38 cellular contexts compared by ENCODE assay signal in the genomic region with DNA sequence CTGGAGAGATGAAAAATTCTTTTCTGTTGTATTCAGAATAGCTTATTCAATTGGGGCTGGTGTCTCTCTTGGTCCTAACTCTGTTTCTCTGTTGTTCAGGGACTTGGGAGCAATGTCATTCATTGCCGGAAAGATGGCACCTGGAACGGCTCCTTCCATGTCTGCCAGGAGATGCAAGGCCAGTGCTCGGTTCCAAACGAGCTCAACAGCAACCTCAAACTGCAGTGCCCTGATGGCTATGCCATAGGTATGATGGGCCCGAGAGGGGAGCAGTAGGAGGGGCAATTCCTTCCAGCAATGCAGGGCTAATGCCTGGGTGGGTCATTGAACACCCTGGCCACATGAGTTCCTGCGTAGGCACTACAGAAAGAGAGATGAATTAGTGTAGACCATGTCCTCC.
"Had no signal": no experiment of that assay in that cellular context is flagged by ENCODE, and none has a peak within 500 bp of the region (broad histone marks: within the 10 kb centered on the region; RNA-seq: fewer than 3 reads in every experiment).

No MANE protein-coding gene starts in this region.

- H3K4me3 Mint-ChIP-seq: activated naive CD4-positive, alpha-beta T cell treated with anti-CD3 and anti-CD28 coated beads for 36 hours; activated naive CD4-positive, alpha-beta T cell treated with anti-CD3 and anti-CD28 coated beads, Interleukin-2, amount 10 ng/mL, durations not matched to agents 7 days and 5 days; activated naive CD4-positive, alpha-beta T cell treated with anti-CD3 and anti-CD28 coated beads, Interleukin-2, amount 50 U/mL, for 24 hours; activated naive CD8-positive, alpha-beta T cell; activated naive CD8-positive, alpha-beta T cell treated with anti-CD3 and anti-CD28 coated beads for 36 hours; activated naive CD8-positive, alpha-beta T cell treated with anti-CD3 and anti-CD28 coated beads, Interleukin-2, amount 10 ng/mL, durations not matched to agents 7 days and 5 days; activated naive CD8-positive, alpha-beta T cell treated with anti-CD3 and anti-CD28 coated beads, Interleukin-2, amount 50 U/mL, for 24 hours; activated T-cell treated with anti-CD3 and anti-CD28 coated beads, Interleukin-2, amount 50 U/mL, for 24 hours; activated T-cell treated with anti-CD3 and anti-CD28 coated beads, Interleukin-2, amount 50 U/mL, for 4 hours; activated T-cell treated with anti-CD3 and anti-CD28 coated beads, Interleukin-2, amount 50 U/mL, for 72 hours; activated T-helper 1 cell treated with anti-CD3 and anti-CD28 coated beads, Interleukin-12 subunit alpha, Interleukin-12 subunit beta, Interleukin-2, Interleukin-4 antibody, amounts not matched to agents 30 ng/mL and 10 ng/mL and 1 ng/mL, durations not matched to agents 14 hours and 24 hours and 36 hours; activated T-helper 17 cell treated with anti-CD3 and anti-CD28 coated beads, Interleukin-2, amount 50 U/mL, for 72 hours; brain; central memory CD8-positive, alpha-beta T cell had no signal

- H3K4me3 ChIP-seq: adrenal gland, ascending aorta, body of pancreas, breast epithelium, cardiac muscle cell had no signal

- DNase-seq: activated effector memory CD4-positive, alpha-beta T cell treated with anti-CD3 and anti-CD28 coated beads, Interleukin-2, amount 50 U/mL, for 16 hours; activated effector memory CD4-positive, alpha-beta T cell treated with Interleukin-2 at 50 U/mL for 16 hours; activated gamma-delta T cell; activated gamma-delta T cell treated with Interleukin-2 at 50 U/mL for 16 hours; activated naive CD4-positive, alpha-beta T cell; activated naive CD4-positive, alpha-beta T cell treated with anti-CD3 and anti-CD28 coated beads for 36 hours; activated naive CD4-positive, alpha-beta T cell treated with anti-CD3 and anti-CD28 coated beads, Interleukin-2, amount 10 ng/mL, durations not matched to agents 7 days and 5 days; activated naive CD4-positive, alpha-beta T cell treated with anti-CD3 and anti-CD28 coated beads, Interleukin-2, amount 50 U/mL, for 16 hours; activated naive CD4-positive, alpha-beta T cell treated with Interleukin-2 at 50 U/mL for 16 hours; activated naive CD8-positive, alpha-beta T cell treated with anti-CD3 and anti-CD28 coated beads for 36 hours; activated naive CD8-positive, alpha-beta T cell treated with anti-CD3 and anti-CD28 coated beads, Interleukin-2, amount 10 ng/mL, durations not matched to agents 7 days and 5 days; activated naive CD8-positive, alpha-beta T cell treated with anti-CD3 and anti-CD28 coated beads, Interleukin-2, amount 50 U/mL, for 24 hours; activated T-cell treated with anti-CD3 and anti-CD28 coated beads, Interleukin-2, amount 50 U/mL, for 1 hour; activated T-cell treated with anti-CD3 and anti-CD28 coated beads, Interleukin-2, amount 50 U/mL, for 24 hours; activated T-cell treated with anti-CD3 and anti-CD28 coated beads, Interleukin-2, amount 50 U/mL, for 4 hours; activated T-cell treated with anti-CD3 and anti-CD28 coated beads, Interleukin-2, amount 50 U/mL, for 48 hours; activated T-cell treated with anti-CD3 and anti-CD28 coated beads, Interleukin-2, amount 50 U/mL, for 72 hours; adrenal gland; amniotic stem cell; amygdala; anterior cingulate cortex; aorta; body of pancreas; brain microvascular endothelial cell; caudate nucleus; central memory CD4-positive, alpha-beta T cell; cerebellar nuclear complex had no signal

- H3K36me3 ChIP-seq: adrenal gland, breast epithelium, cardiac muscle cell had no signal

- H3K27me3 ChIP-seq: adrenal gland, ascending aorta, body of pancreas, brain microvascular endothelial cell, breast epithelium, cardiac muscle cell had no signal

- H3K36me3 Mint-ChIP-seq: activated naive CD4-positive, alpha-beta T cell treated with anti-CD3 and anti-CD28 coated beads, Interleukin-2, amount 10 ng/mL, durations not matched to agents 7 days and 5 days; activated naive CD4-positive, alpha-beta T cell treated with anti-CD3 and anti-CD28 coated beads, Interleukin-2, amount 50 U/mL, for 24 hours; activated naive CD4-positive, alpha-beta T cell treated with anti-CD3 and anti-CD28 coated beads, Interleukin-2, amount 50 U/mL, for 72 hours; activated naive CD8-positive, alpha-beta T cell; activated naive CD8-positive, alpha-beta T cell treated with anti-CD3 and anti-CD28 coated beads for 36 hours; activated naive CD8-positive, alpha-beta T cell treated with anti-CD3 and anti-CD28 coated beads, Interleukin-2, amount 10 ng/mL, durations not matched to agents 7 days and 5 days; brain had no signal

- H3K9me3 Mint-ChIP-seq: activated naive CD4-positive, alpha-beta T cell treated with anti-CD3 and anti-CD28 coated beads for 36 hours; activated naive CD4-positive, alpha-beta T cell treated with anti-CD3 and anti-CD28 coated beads, Interleukin-2, amount 10 ng/mL, durations not matched to agents 7 days and 5 days; activated naive CD4-positive, alpha-beta T cell treated with anti-CD3 and anti-CD28 coated beads, Interleukin-2, amount 50 U/mL, for 24 hours; activated naive CD4-positive, alpha-beta T cell treated with anti-CD3 and anti-CD28 coated beads, Interleukin-2, amount 50 U/mL, for 72 hours; activated naive CD8-positive, alpha-beta T cell treated with anti-CD3 and anti-CD28 coated beads for 36 hours; activated naive CD8-positive, alpha-beta T cell treated with anti-CD3 and anti-CD28 coated beads, Interleukin-2, amount 10 ng/mL, durations not matched to agents 7 days and 5 days; activated naive CD8-positive, alpha-beta T cell treated with anti-CD3 and anti-CD28 coated beads, Interleukin-2, amount 50 U/mL, for 24 hours; activated T-cell treated with anti-CD3 and anti-CD28 coated beads, Interleukin-2, amount 50 U/mL, for 24 hours; activated T-cell treated with anti-CD3 and anti-CD28 coated beads, Interleukin-2, amount 50 U/mL, for 4 hours; activated T-cell treated with anti-CD3 and anti-CD28 coated beads, Interleukin-2, amount 50 U/mL, for 72 hours; activated T-helper 1 cell treated with anti-CD3 and anti-CD28 coated beads, Interleukin-12 subunit alpha, Interleukin-12 subunit beta, Interleukin-2, Interleukin-4 antibody, amounts not matched to agents 30 ng/mL and 10 ng/mL and 1 ng/mL, durations not matched to agents 14 hours and 24 hours and 36 hours; activated T-helper 17 cell treated with anti-CD3 and anti-CD28 coated beads, Interleukin-2, amount 50 U/mL, for 72 hours; activated T-helper 2 cell treated with anti-CD3 and anti-CD28 coated beads, Interferon-gamma antibody, Interleukin-2, Interleukin-4, amounts not matched to agents 10 μg/mL and 5 μg/mL and 100 μg/mL, durations not matched to agents 14 hours and 24 hours and 36 hours; brain; central memory CD8-positive, alpha-beta T cell had no signal

- H3K4me1 Mint-ChIP-seq: activated naive CD4-positive, alpha-beta T cell treated with anti-CD3 and anti-CD28 coated beads, Interleukin-2, amount 10 ng/mL, durations not matched to agents 7 days and 5 days; activated naive CD4-positive, alpha-beta T cell treated with anti-CD3 and anti-CD28 coated beads, Interleukin-2, amount 50 U/mL, for 24 hours; activated naive CD8-positive, alpha-beta T cell treated with anti-CD3 and anti-CD28 coated beads for 36 hours; activated naive CD8-positive, alpha-beta T cell treated with anti-CD3 and anti-CD28 coated beads, Interleukin-2, amount 10 ng/mL, durations not matched to agents 7 days and 5 days; activated naive CD8-positive, alpha-beta T cell treated with anti-CD3 and anti-CD28 coated beads, Interleukin-2, amount 50 U/mL, for 24 hours; activated T-helper 17 cell treated with anti-CD3 and anti-CD28 coated beads, Interleukin-2, amount 50 U/mL, for 72 hours; central memory CD8-positive, alpha-beta T cell had no signal

- H3K9me3 ChIP-seq: adrenal gland, ascending aorta, body of pancreas, breast epithelium had no signal

- ATAC-seq: activated naive CD4-positive, alpha-beta T cell treated with anti-CD3 and anti-CD28 coated beads, Interleukin-2, amount 50 U/mL, for 72 hours; activated naive CD8-positive, alpha-beta T cell treated with anti-CD3 and anti-CD28 coated beads, Interleukin-2, amount 50 U/mL, for 24 hours; activated T-cell treated with anti-CD3 and anti-CD28 coated beads, Interleukin-2, amount 50 U/mL, for 4 hours; activated T-cell treated with anti-CD3 and anti-CD28 coated beads, Interleukin-2, amount 50 U/mL, for 72 hours; activated T-helper 17 cell treated with anti-CD3 and anti-CD28 coated beads, Interleukin-2, amount 50 U/mL, for 72 hours; body of pancreas had no signal

- H3K27ac ChIP-seq: adrenal gland, ascending aorta, body of pancreas, brain microvascular endothelial cell, breast epithelium, cardiac muscle cell had no signal

- H3K27me3 Mint-ChIP-seq: activated naive CD4-positive, alpha-beta T cell treated with anti-CD3 and anti-CD28 coated beads, Interleukin-2, amount 10 ng/mL, durations not matched to agents 7 days and 5 days; activated naive CD4-positive, alpha-beta T cell treated with anti-CD3 and anti-CD28 coated beads, Interleukin-2, amount 50 U/mL, for 24 hours; activated naive CD8-positive, alpha-beta T cell; activated naive CD8-positive, alpha-beta T cell treated with anti-CD3 and anti-CD28 coated beads for 36 hours; activated naive CD8-positive, alpha-beta T cell treated with anti-CD3 and anti-CD28 coated beads, Interleukin-2, amount 10 ng/mL, durations not matched to agents 7 days and 5 days; activated naive CD8-positive, alpha-beta T cell treated with anti-CD3 and anti-CD28 coated beads, Interleukin-2, amount 50 U/mL, for 24 hours; activated T-cell treated with anti-CD3 and anti-CD28 coated beads, Interleukin-2, amount 50 U/mL, for 24 hours; activated T-helper 17 cell treated with anti-CD3 and anti-CD28 coated beads, Interleukin-2, amount 50 U/mL, for 72 hours; central memory CD8-positive, alpha-beta T cell had no signal

- H3K4me1 ChIP-seq: breast epithelium had no signal

- H3K27ac Mint-ChIP-seq: activated naive CD4-positive, alpha-beta T cell treated with anti-CD3 and anti-CD28 coated beads for 36 hours; activated naive CD4-positive, alpha-beta T cell treated with anti-CD3 and anti-CD28 coated beads, Interleukin-2, amount 10 ng/mL, durations not matched to agents 7 days and 5 days; activated naive CD4-positive, alpha-beta T cell treated with anti-CD3 and anti-CD28 coated beads, Interleukin-2, amount 50 U/mL, for 24 hours; activated naive CD4-positive, alpha-beta T cell treated with anti-CD3 and anti-CD28 coated beads, Interleukin-2, amount 50 U/mL, for 72 hours; activated naive CD8-positive, alpha-beta T cell; activated naive CD8-positive, alpha-beta T cell treated with anti-CD3 and anti-CD28 coated beads for 36 hours; activated naive CD8-positive, alpha-beta T cell treated with anti-CD3 and anti-CD28 coated beads, Interleukin-2, amount 10 ng/mL, durations not matched to agents 7 days and 5 days; activated naive CD8-positive, alpha-beta T cell treated with anti-CD3 and anti-CD28 coated beads, Interleukin-2, amount 50 U/mL, for 24 hours; activated T-cell treated with anti-CD3 and anti-CD28 coated beads, Interleukin-2, amount 50 U/mL, for 24 hours; activated T-cell treated with anti-CD3 and anti-CD28 coated beads, Interleukin-2, amount 50 U/mL, for 72 hours; activated T-helper 1 cell treated with anti-CD3 and anti-CD28 coated beads, Interleukin-12 subunit alpha, Interleukin-12 subunit beta, Interleukin-2, Interleukin-4 antibody, amounts not matched to agents 30 ng/mL and 10 ng/mL and 1 ng/mL, durations not matched to agents 14 hours and 24 hours and 36 hours; activated T-helper 17 cell treated with anti-CD3 and anti-CD28 coated beads, Interleukin-2, amount 50 U/mL, for 72 hours; activated T-helper 2 cell treated with anti-CD3 and anti-CD28 coated beads, Interferon-gamma antibody, Interleukin-2, Interleukin-4, amounts not matched to agents 10 μg/mL and 5 μg/mL and 100 μg/mL, durations not matched to agents 14 hours and 24 hours and 36 hours had no signal
